In the genomic region with DNA sequence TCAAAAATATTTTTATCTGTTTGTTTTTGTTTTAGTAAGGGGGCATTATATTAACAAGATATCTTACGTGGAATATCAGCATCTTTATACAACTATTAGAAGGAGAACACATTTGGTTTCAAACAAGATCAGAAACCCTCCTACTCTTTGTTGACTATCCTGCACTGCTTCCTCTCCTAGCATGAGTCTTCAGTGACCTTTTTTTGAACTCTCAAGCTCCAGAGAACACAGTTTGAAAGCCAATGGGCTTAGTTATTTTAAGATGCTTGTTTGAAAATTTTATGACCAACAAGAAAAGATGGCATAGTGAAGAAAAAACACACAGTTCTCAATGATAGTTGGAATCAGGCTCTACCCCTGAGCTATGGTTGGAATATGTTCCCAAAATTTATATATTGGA, we compare ENCODE assay signal across 27 cellular contexts. TPM values are rescaled to one million over a fixed set of nuclear protein-coding genes. Genes with fewer than 3 reads are reported as not detected.
A peak's percentile ranks its signal among the peaks of the same experiment; 100 is the strongest.
DNase-seq lines count a peak whose midpoint lies in the region; ATAC-seq and TF ChIP-seq lines count a peak whose summit lies in the region.
"Had no signal": no experiment of that assay in that cellular context is flagged by ENCODE, and none has a peak within 500 bp of the region (broad histone marks: within the 10 kb centered on the region; RNA-seq: fewer than 3 reads in every experiment).

No MANE protein-coding gene starts in this region.

- H3K27me3 ChIP-seq in adipocyte (replicated peaks; ENCODE audit: control insufficient read depth, insufficient read depth, low read length), result peaks cover 8% of the 10 kb centered on the region

- no peak overlapping the region for H3K4me3 ChIP-seq in adipocyte (ENCODE audit: low read length)

- no peaks in the 10 kb centered on the region for H3K36me3 ChIP-seq in adipocyte (ENCODE audit: control insufficient read depth, insufficient read depth, low read length, severe bottlenecking)
- H3K36me3 ChIP-seq: WERI-Rb-1 had no signal

- H3K9me3 Mint-ChIP-seq in activated CD4-positive, alpha-beta T cell treated with anti-CD3 and anti-CD28 coated beads for 36 hours (ENCODE audit: low read depth), result peaks cover 2% of the 10 kb centered on the region
- peaks cover 5% of the 10 kb centered on the region for H3K9me3 Mint-ChIP-seq in activated CD8-positive, alpha-beta T cell treated with anti-CD3 and anti-CD28 coated beads for 36 hours
- H3K9me3 Mint-ChIP-seq: nephron progenitor cell had no signal

- no peak overlapping the region for H3K27ac Mint-ChIP-seq in activated CD4-positive, alpha-beta T cell treated with anti-CD3 and anti-CD28 coated beads for 36 hours
- no peak overlapping the region for H3K27ac Mint-ChIP-seq in activated CD8-positive, alpha-beta T cell treated with anti-CD3 and anti-CD28 coated beads for 36 hours
- H3K27ac Mint-ChIP-seq: activated CD4-positive, alpha-beta T cell treated with anti-CD3 and anti-CD28 coated beads, Interleukin-2, amount 10 ng/mL, durations not matched to agents 24 days and 14 days; activated naive CD8-positive, alpha-beta T cell treated with anti-CD3 and anti-CD28 coated beads for 36 hours; dendritic cell treated with granulocyte-macrophage colony-stimulating factor and Interleukin-4, amounts not matched to agents 40 ng/mL and 50 ng/mL, for 4 days; nephron progenitor cell had no signal

- H3K9ac ChIP-seq in adipocyte (ENCODE audit: low read length), result no peak overlapping the region

- H3K4me1 ChIP-seq in adipocyte (ENCODE audit: control insufficient read depth, insufficient read depth, low read length), result no peaks in the 10 kb centered on the region

- no peaks in the 10 kb centered on the region for H3K27me3 Mint-ChIP-seq in activated CD4-positive, alpha-beta T cell treated with anti-CD3 and anti-CD28 coated beads for 36 hours
- H3K27me3 Mint-ChIP-seq in activated CD8-positive, alpha-beta T cell treated with anti-CD3 and anti-CD28 coated beads for 36 hours, result peaks cover 7% of the 10 kb centered on the region
- H3K27me3 Mint-ChIP-seq: stimulated activated naive CD8-positive, alpha-beta T cell treated with anti-CD3 and anti-CD28 coated beads, Interleukin-15, amount 100 ng/mL, for 72 hours had no signal

- ATAC-seq in activated CD4-positive, alpha-beta T cell treated with anti-CD3 and anti-CD28 coated beads for 36 hours, result peak; percentile 47
- no peak for ATAC-seq in activated CD8-positive, alpha-beta T cell treated with anti-CD3 and anti-CD28 coated beads for 36 hours
- ATAC-seq: stimulated activated naive CD8-positive, alpha-beta T cell treated with anti-CD3 and anti-CD28 coated beads, Interleukin-15, amount 100 ng/mL, for 72 hours had no signal

- H3K36me3 Mint-ChIP-seq in activated CD4-positive, alpha-beta T cell treated with anti-CD3 and anti-CD28 coated beads for 36 hours (ENCODE audit: low read depth), result peaks cover 2% of the 10 kb centered on the region
- no peaks in the 10 kb centered on the region for H3K36me3 Mint-ChIP-seq in activated CD8-positive, alpha-beta T cell treated with anti-CD3 and anti-CD28 coated beads for 36 hours (ENCODE audit: low read depth)

- POLR2A ChIA-PET in activated CD4-positive, alpha-beta T cell treated with anti-CD3 and anti-CD28 coated beads for 36 hours (lab: Charles Lee), result no interaction called here
- POLR2A ChIA-PET in activated CD8-positive, alpha-beta T cell treated with anti-CD3 and anti-CD28 coated beads for 36 hours (lab: Charles Lee), result interaction anchor here (0.8 kb wide), 1 partner anchor 384 kb away, joined by 3 read pairs; no protein-coding TSS in a partner anchor

- CTCF ChIA-PET in activated CD4-positive, alpha-beta T cell treated with anti-CD3 and anti-CD28 coated beads for 36 hours (lab: Charles Lee), result no interaction called here
- CTCF ChIA-PET in activated CD8-positive, alpha-beta T cell treated with anti-CD3 and anti-CD28 coated beads for 36 hours (lab: Charles Lee), result interaction anchor here (0.5 kb wide), 1 partner anchor 901 kb away, joined by 3 read pairs; no protein-coding TSS in a partner anchor

- H3K9me3 ChIP-seq in adipocyte (ENCODE audit: control insufficient read depth, low read length), result no peaks in the 10 kb centered on the region

- H3K4me1 Mint-ChIP-seq in activated CD4-positive, alpha-beta T cell treated with anti-CD3 and anti-CD28 coated beads for 36 hours, result peaks cover 31% of the 10 kb centered on the region
- peaks cover 14% of the 10 kb centered on the region for H3K4me1 Mint-ChIP-seq in activated CD8-positive, alpha-beta T cell treated with anti-CD3 and anti-CD28 coated beads for 36 hours (ENCODE audit: low read depth)
- H3K4me1 Mint-ChIP-seq: activated CD4-positive, alpha-beta T cell treated with anti-CD3 and anti-CD28 coated beads, Interleukin-2, amount 10 ng/mL, durations not matched to agents 24 days and 14 days had no signal

- no peak for DNase-seq in activated CD4-positive, alpha-beta T cell treated with anti-CD3 and anti-CD28 coated beads for 36 hours
- DNase-seq in activated CD4-positive, alpha-beta T cell treated with anti-CD3 and anti-CD28 coated beads for 1 hour, result no peak
- peak; percentile 7 for DNase-seq in adipocyte (ENCODE audit: low read depth)
- DNase-seq in kidney tubule cell (ENCODE audit: low spot score), result peak; percentile 62
- peak; percentile 27 for DNase-seq in stromal cell of bone marrow (ENCODE audit: low read depth)
- no peak for DNase-seq in NCI-H1694 (lab: John Stamatoyannopoulos, UW)
- DNase-seq in activated CD8-positive, alpha-beta T cell treated with anti-CD3 and anti-CD28 coated beads for 36 hours, result no peak
- no peak for DNase-seq in DMS153 (lab: John Stamatoyannopoulos, UW)
- DNase-seq: activated CD4-positive, alpha-beta T cell treated with anti-CD3 and anti-CD28 coated beads, Interleukin-2, amount 10 ng/mL, durations not matched to agents 24 days and 14 days; activated effector memory CD4-positive, alpha-beta T cell treated with anti-CD3 and anti-CD28 coated beads, Interleukin-2, amount 50 U/mL, for 16 hours; activated naive CD8-positive, alpha-beta T cell treated with anti-CD3 and anti-CD28 coated beads for 36 hours; activated T-cell treated with anti-CD3 and anti-CD28 coated beads, Interleukin-2, amount 50 U/mL, for 1 hour; aorta; caudate nucleus; H7; KG1; midbrain; NCI-H1417 treated with DMSO at 0.1 percent for 48 hours; NCI-H226; NCI-H69; nephron progenitor cell; small intestine; stimulated activated naive CD8-positive, alpha-beta T cell treated with anti-CD3 and anti-CD28 coated beads, Interleukin-15, amount 100 ng/mL, for 72 hours; SW 1271; T1000; WERI-Rb-1 had no signal

- intact Hi-C loops in activated CD4-positive, alpha-beta T cell treated with anti-CD3 and anti-CD28 coated beads for 36 hours (cut with DNase I, micrococcal nuclease), result no loop called here
- intact Hi-C loops in activated CD8-positive, alpha-beta T cell treated with anti-CD3 and anti-CD28 coated beads for 36 hours (cut with micrococcal nuclease), result no loop called here

- no peak overlapping the region for H3K4me3 Mint-ChIP-seq in activated CD4-positive, alpha-beta T cell treated with anti-CD3 and anti-CD28 coated beads for 36 hours
- no peak overlapping the region for H3K4me3 Mint-ChIP-seq in activated CD8-positive, alpha-beta T cell treated with anti-CD3 and anti-CD28 coated beads for 36 hours
- H3K4me3 Mint-ChIP-seq: activated CD4-positive, alpha-beta T cell treated with anti-CD3 and anti-CD28 coated beads, Interleukin-2, amount 10 ng/mL, durations not matched to agents 24 days and 14 days; activated naive CD8-positive, alpha-beta T cell treated with anti-CD3 and anti-CD28 coated beads for 36 hours; dendritic cell treated with granulocyte-macrophage colony-stimulating factor and Interleukin-4, amounts not matched to agents 40 ng/mL and 50 ng/mL, for 4 days; nephron progenitor cell; stimulated activated naive CD8-positive, alpha-beta T cell treated with anti-CD3 and anti-CD28 coated beads, Interleukin-15, amount 100 ng/mL, for 72 hours had no signal

- no peak for TF ChIP-seq CTCF in activated CD8-positive, alpha-beta T cell treated with anti-CD3 and anti-CD28 coated beads for 36 hours (IDR thresholded peaks at IDR 0.05)

RNA-seq across cellular contexts. Expression of gene RTKN2, which starts 37.2 kb away (rescaled TPM):
- total RNA-seq in activated CD4-positive, alpha-beta T cell treated with anti-CD3 and anti-CD28 coated beads for 36 hours, result 1 to 10 TPM; 4.8 TPM
- 1 to 10 TPM; 1.1 to 1.4 TPM for total RNA-seq in activated CD8-positive, alpha-beta T cell treated with anti-CD3 and anti-CD28 coated beads for 36 hours

Comparison
In these comparisons a context has a peak if more than half of its experiments do, and no peak if none do; other contexts are left out.
1. DNase-seq: peak in adipocyte (single experiment), kidney tubule cell (single experiment) and stromal cell of bone marrow (single experiment); none in activated CD4-positive, alpha-beta T cell treated with anti-CD3 and anti-CD28 coated beads for 36 hours (single experiment), activated CD4-positive, alpha-beta T cell treated with anti-CD3 and anti-CD28 coated beads for 1 hour (single experiment), NCI-H1694 (single experiment), activated CD8-positive, alpha-beta T cell treated with anti-CD3 and anti-CD28 coated beads for 36 hours (single experiment) and DMS153 (single experiment).